10 cellular contexts compared by ENCODE assay signal in genomic region chr1:196563768-196564167, GRCh38. TPM values are rescaled to one million over a fixed set of nuclear protein-coding genes. Genes with fewer than 3 reads are reported as not detected.
"Had no signal": no experiment of that assay in that cellular context is flagged by ENCODE, and none has a peak within 500 bp of the region (broad histone marks: within the 10 kb centered on the region; RNA-seq: fewer than 3 reads in every experiment).

No MANE protein-coding gene starts in this region.

- H3K4me3 ChIP-seq: GM23338, HAP-1 had no signal

- H3K9me3 ChIP-seq: HAP-1 had no signal

- ATAC-seq: GM23338, HCT116, HepG2 had no signal

- H3K4me2 ChIP-seq: GM23338 had no signal

- FAIRE-seq: HepG2 had no signal

- DNase-seq: H7, Kasumi-1, KG1 had no signal

- H3K27ac ChIP-seq: HL-60 had no signal

- H3K36me3 ChIP-seq: HAP-1 had no signal

- H2AFZ ChIP-seq: GM23338 had no signal

- H3K4me1 ChIP-seq: HAP-1 had no signal

RNA-seq across cellular contexts. Expression of gene KCNT2, which starts 44.5 kb away (rescaled TPM):
- total RNA-seq: HepG2, HT1080 had no signal
- polyA plus RNA-seq: HepG2, IgD-negative memory B cell had no signal
